18 cellular contexts compared by ENCODE assay signal in genomic region chr1:234861761-234862160, GRCh38.
"Had no signal": no experiment of that assay in that cellular context is flagged by ENCODE, and none has a peak within 500 bp of the region (broad histone marks: within the 10 kb centered on the region; RNA-seq: fewer than 3 reads in every experiment).

No MANE protein-coding gene starts in this region.

- DNase-seq: activated B cell treated with CpG ODN at 0.5 μM for 24 hours; activated CD4-positive, alpha-beta T cell treated with anti-CD3 and anti-CD28 coated beads, Interleukin-2, amount 10 ng/mL, durations not matched to agents 24 days and 14 days; activated naive CD4-positive, alpha-beta T cell treated with Interleukin-2 at 50 U/mL for 16 hours; activated naive CD8-positive, alpha-beta T cell treated with anti-CD3 and anti-CD28 coated beads, Interleukin-2, amount 50 U/mL, for 24 hours; caudate nucleus; effector memory CD8-positive, alpha-beta T cell; gastrocnemius medialis; lower lobe of right lung; natural killer cell; nucleus accumbens; sigmoid colon; stimulated activated CD4-positive, alpha-beta T cell treated with anti-CD3 and anti-CD28 coated beads, Interleukin-12 subunit alpha, Interleukin-12 subunit beta, amount 100 ng/mL, for 4 hours; stimulated activated CD4-positive, alpha-beta T cell treated with anti-CD3 and anti-CD28 coated beads, Interleukin-2, amount 100 ng/mL, for 48 hours; stimulated activated naive CD4-positive, alpha-beta T cell treated with Interleukin-2 at 50 U/mL for 16 hours; T-helper 1 cell; upper lobe of right lung had no signal

- H3K27me3 ChIP-seq: ascending aorta, gastrocnemius medialis, sigmoid colon, upper lobe of right lung had no signal

- H3K9me3 ChIP-seq: ascending aorta, gastrocnemius medialis, lower lobe of right lung, sigmoid colon, upper lobe of right lung had no signal

- H3K4me3 ChIP-seq: ascending aorta, gastrocnemius medialis, lower lobe of right lung, sigmoid colon, upper lobe of right lung had no signal

- H3K36me3 ChIP-seq: ascending aorta, gastrocnemius medialis, lower lobe of right lung, sigmoid colon, upper lobe of right lung had no signal

- ATAC-seq: activated naive CD8-positive, alpha-beta T cell treated with anti-CD3 and anti-CD28 coated beads, Interleukin-2, amount 50 U/mL, for 24 hours; effector memory CD8-positive, alpha-beta T cell; gastrocnemius medialis; lower lobe of right lung; natural killer cell; upper lobe of right lung had no signal

- H3K27ac ChIP-seq: epithelial cell of prostate had no signal
